Comparison of ENCODE assay signal across 20 cellular contexts in the genomic region with DNA sequence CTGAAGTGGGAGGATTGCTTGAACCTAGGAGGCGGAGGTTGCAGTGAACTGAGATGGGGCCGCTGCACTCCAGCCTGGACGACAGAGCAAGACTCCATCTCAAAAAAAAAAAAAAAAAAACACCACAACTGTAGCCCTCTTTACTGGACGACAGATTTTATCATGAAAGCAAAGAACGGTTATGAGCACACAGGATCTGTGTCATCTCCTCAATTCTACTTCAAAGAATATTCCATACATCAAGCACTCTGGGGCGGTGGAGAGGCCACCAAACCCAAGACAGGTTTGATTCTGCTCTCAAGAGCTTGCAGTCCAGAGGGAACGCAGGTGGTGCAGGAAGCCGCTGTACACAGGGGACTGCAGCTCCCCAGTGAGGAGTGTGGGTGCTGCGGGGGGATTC.
"Had no signal": no experiment of that assay in that cellular context is flagged by ENCODE, and none has a peak within 500 bp of the region (broad histone marks: within the 10 kb centered on the region; RNA-seq: fewer than 3 reads in every experiment).

No MANE protein-coding gene starts in this region.

- H3K4me3 Mint-ChIP-seq: activated CD4-positive, alpha-beta T cell treated with anti-CD3 and anti-CD28 coated beads, Interleukin-2, amount 10 ng/mL, durations not matched to agents 7 days and 5 days; activated CD8-positive, alpha-beta T cell treated with anti-CD3 and anti-CD28 coated beads, Interleukin-2, amount 10 ng/mL, durations not matched to agents 7 days and 5 days; activated naive CD4-positive, alpha-beta T cell treated with anti-CD3 and anti-CD28 coated beads, Interleukin-2, amount 10 ng/mL, durations not matched to agents 7 days and 5 days; activated naive CD8-positive, alpha-beta T cell treated with anti-CD3 and anti-CD28 coated beads, Interleukin-2, amount 50 U/mL, for 24 hours; activated T-cell treated with anti-CD3 and anti-CD28 coated beads, Interleukin-2, amount 50 U/mL, for 4 hours; effector memory CD8-positive, alpha-beta T cell; T-helper 1 cell treated with Interleukin-12 subunit alpha and Interleukin-12 subunit beta and Interleukin-4 antibody, amounts not matched to agents 30 μg/mL and 1 μg/mL, for 36 hours had no signal

- H3K27me3 ChIP-seq: right atrium auricular region, stomach had no signal

- H3K36me3 ChIP-seq: right atrium auricular region, stomach had no signal

- H3K27ac ChIP-seq: epithelial cell of prostate had no signal

- H3K27ac Mint-ChIP-seq: activated CD4-positive, alpha-beta T cell treated with anti-CD3 and anti-CD28 coated beads, Interleukin-2, amount 10 ng/mL, durations not matched to agents 7 days and 5 days; activated CD8-positive, alpha-beta T cell treated with anti-CD3 and anti-CD28 coated beads, Interleukin-2, amount 10 ng/mL, durations not matched to agents 7 days and 5 days; activated naive CD4-positive, alpha-beta T cell treated with anti-CD3 and anti-CD28 coated beads, Interleukin-2, amount 10 ng/mL, durations not matched to agents 7 days and 5 days; activated naive CD8-positive, alpha-beta T cell treated with anti-CD3 and anti-CD28 coated beads, Interleukin-2, amount 50 U/mL, for 24 hours; effector memory CD8-positive, alpha-beta T cell; progenitor cell of endocrine pancreas; T-helper 1 cell treated with Interleukin-12 subunit alpha and Interleukin-12 subunit beta and Interleukin-4 antibody, amounts not matched to agents 30 μg/mL and 1 μg/mL, for 36 hours had no signal

- ATAC-seq: activated CD4-positive, CD25-positive, alpha-beta regulatory T cell treated with anti-CD3 and anti-CD28 coated beads, Interleukin-2, amount 50 U/mL, for 24 hours; activated CD8-positive, alpha-beta T cell treated with anti-CD3 and anti-CD28 coated beads, Interleukin-2, amount 10 ng/mL, durations not matched to agents 7 days and 5 days; activated naive CD8-positive, alpha-beta T cell treated with anti-CD3 and anti-CD28 coated beads, Interleukin-2, amount 50 U/mL, for 24 hours; activated T-cell treated with anti-CD3 and anti-CD28 coated beads, Interleukin-2, amount 50 U/mL, for 4 hours; effector memory CD8-positive, alpha-beta T cell had no signal

- H3K9me3 ChIP-seq: right atrium auricular region, stomach had no signal

- H3K36me3 Mint-ChIP-seq: activated naive CD4-positive, alpha-beta T cell treated with anti-CD3 and anti-CD28 coated beads, Interleukin-2, amount 10 ng/mL, durations not matched to agents 7 days and 5 days had no signal

- H3K27me3 Mint-ChIP-seq: effector memory CD8-positive, alpha-beta T cell; progenitor cell of endocrine pancreas had no signal

- H3K9me3 Mint-ChIP-seq: activated CD4-positive, alpha-beta T cell treated with anti-CD3 and anti-CD28 coated beads, Interleukin-2, amount 10 ng/mL, durations not matched to agents 7 days and 5 days; activated naive CD4-positive, alpha-beta T cell treated with anti-CD3 and anti-CD28 coated beads, Interleukin-2, amount 10 ng/mL, durations not matched to agents 7 days and 5 days; activated naive CD8-positive, alpha-beta T cell treated with anti-CD3 and anti-CD28 coated beads, Interleukin-2, amount 50 U/mL, for 24 hours; activated T-cell treated with anti-CD3 and anti-CD28 coated beads, Interleukin-2, amount 50 U/mL, for 4 hours; effector memory CD8-positive, alpha-beta T cell; nephron progenitor cell; T-helper 1 cell treated with Interleukin-12 subunit alpha and Interleukin-12 subunit beta and Interleukin-4 antibody, amounts not matched to agents 30 μg/mL and 1 μg/mL, for 36 hours had no signal

- H3K4me3 ChIP-seq: right atrium auricular region, stomach had no signal

- FAIRE-seq: islet of Langerhans had no signal

- DNase-seq: activated CD4-positive, alpha-beta T cell treated with anti-CD3 and anti-CD28 coated beads, Interleukin-2, amount 10 ng/mL, durations not matched to agents 7 days and 5 days; activated CD8-positive, alpha-beta T cell treated with anti-CD3 and anti-CD28 coated beads, Interleukin-2, amount 10 ng/mL, durations not matched to agents 7 days and 5 days; activated effector memory CD4-positive, alpha-beta T cell treated with Interleukin-2 at 50 U/mL for 16 hours; activated naive CD4-positive, alpha-beta T cell treated with anti-CD3 and anti-CD28 coated beads, Interleukin-2, amount 10 ng/mL, durations not matched to agents 7 days and 5 days; activated naive CD8-positive, alpha-beta T cell treated with anti-CD3 and anti-CD28 coated beads, Interleukin-2, amount 50 U/mL, for 24 hours; activated T-cell treated with anti-CD3 and anti-CD28 coated beads, Interleukin-2, amount 50 U/mL, for 4 hours; effector memory CD8-positive, alpha-beta T cell; foreskin fibroblast; hippocampal formation; mammary epithelial cell; midbrain; nucleus accumbens; stomach had no signal
